8 cellular contexts compared by ENCODE assay signal in the genomic region with DNA sequence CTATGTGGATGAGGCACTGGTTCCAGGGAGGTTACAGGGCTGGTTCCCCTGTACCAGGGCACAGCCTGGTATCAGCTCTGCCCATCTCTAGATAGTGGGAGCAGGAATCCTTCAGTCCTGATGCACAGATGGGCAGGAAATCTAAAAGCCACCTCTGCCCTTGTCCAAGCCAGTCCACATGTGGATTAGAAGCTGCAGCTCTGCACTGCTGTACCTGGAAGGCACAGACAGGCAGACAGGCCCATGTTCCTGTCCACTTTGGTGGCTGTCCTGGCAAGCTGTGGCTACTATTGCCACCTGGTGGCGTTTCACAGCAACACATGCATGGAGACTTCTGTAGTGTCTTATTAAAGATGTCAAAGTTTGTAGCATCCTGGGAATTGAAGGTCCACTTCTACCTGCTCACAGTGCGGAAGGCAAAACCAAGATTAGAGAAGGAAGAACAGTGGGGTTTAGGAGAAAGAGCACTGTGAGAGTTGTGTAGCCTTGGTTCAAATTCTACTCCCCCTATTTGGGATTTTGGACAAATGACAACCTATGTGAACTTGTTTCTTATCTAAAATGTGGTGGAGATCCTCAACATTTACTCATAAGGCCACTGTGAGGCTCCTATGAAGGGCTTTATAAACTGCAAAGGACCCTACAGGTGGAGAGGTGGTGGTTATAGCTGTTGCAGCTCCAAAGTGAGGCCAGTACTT. TPM values are rescaled to one million over a fixed set of nuclear protein-coding genes. Genes with fewer than 3 reads are reported as not detected.
DNase-seq lines count a peak whose midpoint lies in the region; ATAC-seq and TF ChIP-seq lines count a peak whose summit lies in the region.
"Had no signal": no experiment of that assay in that cellular context is flagged by ENCODE, and none has a peak within 500 bp of the region (broad histone marks: within the 10 kb centered on the region; RNA-seq: fewer than 3 reads in every experiment).

No MANE protein-coding gene starts in this region.

- H3K4me3 ChIP-seq in GM12875 (ENCODE audit: low read depth, low read length) (no peak overlapping the region), left lung (no peak overlapping the region)
- H3K4me3 ChIP-seq: skin epidermis had no signal

- no peaks in the 10 kb centered on the region for H3K27me3 ChIP-seq in left lung

- no peak overlapping the region for H3K27ac ChIP-seq in left lung
- H3K27ac ChIP-seq: skin epidermis had no signal

- DNase-seq in NCI-H2196 (lab: John Stamatoyannopoulos, UW; ENCODE audit: unreplicated experiment), result peak; percentile 80
- peak; percentile 53 for DNase-seq in activated CD4-positive, alpha-beta T cell treated with anti-CD3 and anti-CD28 coated beads for 1 hour
- DNase-seq in cerebellum (ENCODE audit: low spot score), result peak; percentile 78
- DNase-seq in left lung, result peak; percentile 73 to 83
- peak; percentile 30 to 69 (median 33) for DNase-seq in stimulated activated CD4-positive, alpha-beta T cell treated with anti-CD3 and anti-CD28 coated beads, TNF-alpha, amount 100 ng/mL, for 24 hours (ENCODE audit: low read depth in 3 of 3)

- H3K36me3 ChIP-seq in left lung, result no peaks in the 10 kb centered on the region

- peaks cover 0 to 6% of the 10 kb centered on the region in 2 donors for H3K4me1 ChIP-seq in left lung

- H3K9me3 ChIP-seq in left lung, result no peaks in the 10 kb centered on the region

- intact Hi-C loops in left lung (cut with DNase I), result loop anchor here in 1 of 2 donors (5.0 kb wide), 1 partner anchor 170 kb away; no protein-coding TSS in a partner anchor

- ATAC-seq in HG02973 (IDR thresholded peaks at IDR 0.05; ENCODE audit: unreplicated experiment) (peak; percentile 90), left lung (peak; percentile 95)

- TF ChIP-seq CTCF in GM12875 (IDR thresholded peaks at IDR 0.05; ENCODE audit: borderline replicate concordance, insufficient read depth, low read depth, low read length) (peak; percentile 75; the same call in 1 of the 2 replicates), left lung (IDR thresholded peaks at IDR 0.05) (peak; percentile 82 to 92)

RNA-seq across cellular contexts. Expression of gene NAV2, which starts 30.1 kb away (rescaled TPM):
- total RNA-seq in cerebellum, result 18.3 TPM
- 10 to 100 TPM; 42.9 to 59.9 TPM for total RNA-seq in left lung
